Comparison of ENCODE assay signal across 12 cellular contexts in genomic region chr15:69469467-69470191, GRCh38. TPM values are rescaled to one million over a fixed set of nuclear protein-coding genes. Genes with fewer than 3 reads are reported as not detected.
A peak's percentile ranks its signal among the peaks of the same experiment; 100 is the strongest.
DNase-seq lines count a peak whose midpoint lies in the region; ATAC-seq and TF ChIP-seq lines count a peak whose summit lies in the region.
"Had no signal": no experiment of that assay in that cellular context is flagged by ENCODE, and none has a peak within 500 bp of the region (broad histone marks: within the 10 kb centered on the region; RNA-seq: fewer than 3 reads in every experiment).

No MANE protein-coding gene starts in this region.

- H3K4me3 ChIP-seq in CD8-positive, alpha-beta T cell (ENCODE audit: low read depth, low read length) = no peak overlapping the region
- no peak overlapping the region for H3K4me3 ChIP-seq in sigmoid colon
- H3K4me3 ChIP-seq: left ventricle myocardium inferior, thoracic aorta had no signal

- CTCF ChIA-PET in CD8-positive, alpha-beta T cell (lab: Charles Lee) = interaction anchor here (1.2 to 3.2 kb wide), 5 partner anchors 7 to 997 kb away, joined by 3 to 17 read pairs (median 3); no protein-coding TSS in a partner anchor
- CTCF ChIA-PET in WTC11 (lab: Charles Lee) = interaction anchor here (5.6 kb wide), 1 partner anchor 7 kb away, joined by 40 read pairs; no protein-coding TSS in a partner anchor

- DNase-seq in CD8-positive, alpha-beta T cell = no peak
- peak; percentile 54 for DNase-seq in HPDE6-E6E7 (ENCODE audit: extremely low spot score)
- peak; percentile 47 for DNase-seq in astrocyte of the hippocampus (ENCODE audit: low read depth, low spot score)
- no peak for DNase-seq in naive thymus-derived CD8-positive, alpha-beta T cell
- no peak for DNase-seq in germinal center (ENCODE audit: low spot score)
- no peak for DNase-seq in sigmoid colon
- DNase-seq in WTC11 (ENCODE audit: low spot score) = no peak
- DNase-seq: left ventricle myocardium inferior; NCI-H82; stimulated activated CD4-positive, alpha-beta T cell treated with anti-CD3 and anti-CD28 coated beads, Interleukin-4, amount 100 ng/mL, for 24 hours had no signal

- H3K4me1 ChIP-seq in CD8-positive, alpha-beta T cell (ENCODE audit: insufficient read depth, low read length) = peaks cover 27% of the 10 kb centered on the region
- H3K4me1 ChIP-seq in sigmoid colon = peaks cover 0 to 11% (median 4%) of the 10 kb centered on the region in 4 donors
- H3K4me1 ChIP-seq: left ventricle myocardium inferior had no signal

- WGBS in sigmoid colon, 2 donors = 96 to 97% methylated on average over 8 of the region's 8 CpGs

- H3K9me3 Mint-ChIP-seq in CD8-positive, alpha-beta T cell = no peaks in the 10 kb centered on the region
- no peaks in the 10 kb centered on the region for H3K9me3 Mint-ChIP-seq in naive thymus-derived CD8-positive, alpha-beta T cell
- no peaks in the 10 kb centered on the region for H3K9me3 Mint-ChIP-seq in WTC11

- TF ChIP-seq CTCF in CD8-positive, alpha-beta T cell (IDR thresholded peaks at IDR 0.05) = no peak
- TF ChIP-seq CTCF in sigmoid colon (IDR thresholded peaks at IDR 0.05) (no peak), WTC11 (IDR thresholded peaks at IDR 0.05) (no peak)

- H3K27ac Mint-ChIP-seq in CD8-positive, alpha-beta T cell = peak overlapping the region; percentile 98
- peak overlapping the region; percentile 91 to 100 (median 98) for H3K27ac Mint-ChIP-seq in naive thymus-derived CD8-positive, alpha-beta T cell
- H3K27ac Mint-ChIP-seq in WTC11 = no peak overlapping the region

- H3K36me3 Mint-ChIP-seq in CD8-positive, alpha-beta T cell = no peaks in the 10 kb centered on the region
- no peaks in the 10 kb centered on the region for H3K36me3 Mint-ChIP-seq in naive thymus-derived CD8-positive, alpha-beta T cell
- H3K36me3 Mint-ChIP-seq in WTC11 = no peaks in the 10 kb centered on the region

- H3K27ac ChIP-seq in CD8-positive, alpha-beta T cell (ENCODE audit: low read depth, low read length) = peak overlapping the region; percentile 76
- no peak overlapping the region for H3K27ac ChIP-seq in sigmoid colon
- H3K27ac ChIP-seq: left ventricle myocardium inferior, thoracic aorta had no signal

- H3K27me3 Mint-ChIP-seq in CD8-positive, alpha-beta T cell (ENCODE audit: low read depth) = no peaks in the 10 kb centered on the region
- no peaks in the 10 kb centered on the region for H3K27me3 Mint-ChIP-seq in naive thymus-derived CD8-positive, alpha-beta T cell
- no peaks in the 10 kb centered on the region for H3K27me3 Mint-ChIP-seq in WTC11 (ENCODE audit: low read depth)

- no peaks in the 10 kb centered on the region for H3K9me3 ChIP-seq in CD8-positive, alpha-beta T cell (ENCODE audit: low read length)
- H3K9me3 ChIP-seq in sigmoid colon = no peaks in the 10 kb centered on the region
- H3K9me3 ChIP-seq: left ventricle myocardium inferior, thoracic aorta had no signal

- H3K4me3 Mint-ChIP-seq in CD8-positive, alpha-beta T cell = no peak overlapping the region
- peak overlapping the region in 2 of 10 donors; percentile 53 to 60 for H3K4me3 Mint-ChIP-seq in naive thymus-derived CD8-positive, alpha-beta T cell
- no peak overlapping the region for H3K4me3 Mint-ChIP-seq in WTC11

- no peaks in the 10 kb centered on the region for H3K36me3 ChIP-seq in CD8-positive, alpha-beta T cell (ENCODE audit: insufficient read depth, low read length)
- H3K36me3 ChIP-seq in sigmoid colon = no peaks in the 10 kb centered on the region
- H3K36me3 ChIP-seq: left ventricle myocardium inferior, thoracic aorta had no signal

- POLR2A ChIA-PET in CD8-positive, alpha-beta T cell (lab: Charles Lee) = interaction anchor here (1.6 to 4.0 kb wide), 2 partner anchors 17 to 996 kb away, joined by 3 to 51 read pairs; partner anchors contain the start of gene RPLP1
- POLR2A ChIA-PET in naive thymus-derived CD8-positive, alpha-beta T cell (lab: Charles Lee) = interaction anchor here (1.1 to 10.8 kb wide), 3 partner anchors 16 to 630 kb away, joined by 3 to 244 read pairs (median 5); partner anchors contain the start of gene RPLP1
- POLR2A ChIA-PET in WTC11 (lab: Charles Lee) = no interaction called here

- no peaks in the 10 kb centered on the region for H3K27me3 ChIP-seq in CD8-positive, alpha-beta T cell (ENCODE audit: insufficient read depth, low read length)
- no peaks in the 10 kb centered on the region for H3K27me3 ChIP-seq in sigmoid colon

- ATAC-seq in CD8-positive, alpha-beta T cell = no peak
- ATAC-seq in naive thymus-derived CD8-positive, alpha-beta T cell = no peak
- ATAC-seq in HG03139 (IDR thresholded peaks at IDR 0.05; ENCODE audit: unreplicated experiment) (no peak), WTC11 (no peak)

- TF ChIP-seq POLR2A in sigmoid colon (IDR thresholded peaks at IDR 0.05) = no peak

- intact Hi-C loops in CD8-positive, alpha-beta T cell (cut with DNase I, micrococcal nuclease) = loop anchor here (2.0 to 10.0 kb wide), 12 partner anchors 17 to 1975 kb away; partner anchors contain the start of genes GLCE (in 1 of the 2) and RPLP1 (in 1 of the 2)
- intact Hi-C loops in sigmoid colon (cut with DNase I) = no loop called here

- no peak for TF ChIP-seq EP300 in sigmoid colon (IDR thresholded peaks at IDR 0.05)

- H3K4me1 Mint-ChIP-seq in CD8-positive, alpha-beta T cell (ENCODE audit: low read depth) = peaks cover 21% of the 10 kb centered on the region
- peaks cover 10 to 32% (median 21%) of the 10 kb centered on the region in 4 donors for H3K4me1 Mint-ChIP-seq in naive thymus-derived CD8-positive, alpha-beta T cell
- H3K4me1 Mint-ChIP-seq in WTC11 = no peaks in the 10 kb centered on the region

TF ChIP-seq in WTC11, 78 proteins besides CTCF, POLR2A, EP300 and RAD21 (continues in another document):
- TF ChIP-seq MYBL2 (CRISPR knock-in tag; IDR thresholded peaks at IDR 0.05) (no peak), RELA (CRISPR knock-in tag; IDR thresholded peaks at IDR 0.05; ENCODE audit: borderline replicate concordance) (no peak), MXD4 (CRISPR knock-in tag; IDR thresholded peaks at IDR 0.05; ENCODE audit: borderline replicate concordance) (no peak), ZNF671 (CRISPR knock-in tag; IDR thresholded peaks at IDR 0.05) (no peak), ESRRA (CRISPR knock-in tag; IDR thresholded peaks at IDR 0.05; ENCODE audit: borderline replicate concordance) (no peak), PRDM15 (CRISPR knock-in tag; IDR thresholded peaks at IDR 0.05) (no peak), GRHL2 (CRISPR knock-in tag; IDR thresholded peaks at IDR 0.05; ENCODE audit: insufficient replicate concordance, severe bottlenecking) (no peak), ATF3 (CRISPR knock-in tag; conservative IDR thresholded peaks at IDR 0.05) (no peak)

RNA-seq across cellular contexts. Expression of gene RPLP1, which starts 17.0 kb away (rescaled TPM):
- 1,000 to 10,000 TPM; 2,675 to 2,824 TPM for total RNA-seq in CD8-positive, alpha-beta T cell
- 1,000 to 10,000 TPM; 2,812 to 2,815 TPM for total RNA-seq in naive thymus-derived CD8-positive, alpha-beta T cell
- polyA plus RNA-seq in naive thymus-derived CD8-positive, alpha-beta T cell = 1,000 to 10,000 TPM; 2,364 to 3,349 (median 3,055) TPM
- total RNA-seq in sigmoid colon = 1,000 to 10,000 TPM; 1,053 to 1,114 (median 1,095) TPM
- polyA plus RNA-seq in sigmoid colon = 1,000 to 10,000 TPM; 1,446 to 2,471 (median 2,101) TPM
- 2,441 to 2,639 TPM (median 2,597 TPM) in 3 replicates for total RNA-seq in WTC11 (2021)

RNA-seq across cellular contexts. Expression of gene KIF23, which starts 55.5 kb away (rescaled TPM):
- under 1 TPM; 0.81 to 0.95 TPM for total RNA-seq in CD8-positive, alpha-beta T cell
- not detected for total RNA-seq in naive thymus-derived CD8-positive, alpha-beta T cell
- polyA plus RNA-seq in naive thymus-derived CD8-positive, alpha-beta T cell = not detected
- total RNA-seq in sigmoid colon (1 to 10 TPM in 3 of 4 donors, under 1 TPM in 1; 0.16 to 3.9 (median 2.3) TPM), WTC11 (2021) (59.6 to 87.8 TPM (median 62.0 TPM) in 3 replicates)
- 10 to 100 TPM in 1 of 3 donors, 1 to 10 TPM in 2; 1.8 to 10.8 (median 2.1) TPM for polyA plus RNA-seq in sigmoid colon

Comparison
In these comparisons a context has a peak if more than half of its experiments do, and no peak if none do; other contexts are left out.
1. DNase-seq: peak in HPDE6-E6E7 (single experiment) and astrocyte of the hippocampus (single experiment); none in CD8-positive, alpha-beta T cell (0 of 7), naive thymus-derived CD8-positive, alpha-beta T cell (0 of 10), germinal center (single experiment), sigmoid colon (single experiment) and WTC11 (single experiment).
2. RNA of gene KIF23, which starts 55.5 kb away (total RNA-seq): 59.6 to 87.8 TPM in WTC11; 0.16 to 3.9 TPM in sigmoid colon, 0.81 to 0.95 TPM in CD8-positive, alpha-beta T cell and not detected in naive thymus-derived CD8-positive, alpha-beta T cell; every median in the first group is over 10 times any median in the second.